ENCODE assay signal across 24 cellular contexts in the genomic region with DNA sequence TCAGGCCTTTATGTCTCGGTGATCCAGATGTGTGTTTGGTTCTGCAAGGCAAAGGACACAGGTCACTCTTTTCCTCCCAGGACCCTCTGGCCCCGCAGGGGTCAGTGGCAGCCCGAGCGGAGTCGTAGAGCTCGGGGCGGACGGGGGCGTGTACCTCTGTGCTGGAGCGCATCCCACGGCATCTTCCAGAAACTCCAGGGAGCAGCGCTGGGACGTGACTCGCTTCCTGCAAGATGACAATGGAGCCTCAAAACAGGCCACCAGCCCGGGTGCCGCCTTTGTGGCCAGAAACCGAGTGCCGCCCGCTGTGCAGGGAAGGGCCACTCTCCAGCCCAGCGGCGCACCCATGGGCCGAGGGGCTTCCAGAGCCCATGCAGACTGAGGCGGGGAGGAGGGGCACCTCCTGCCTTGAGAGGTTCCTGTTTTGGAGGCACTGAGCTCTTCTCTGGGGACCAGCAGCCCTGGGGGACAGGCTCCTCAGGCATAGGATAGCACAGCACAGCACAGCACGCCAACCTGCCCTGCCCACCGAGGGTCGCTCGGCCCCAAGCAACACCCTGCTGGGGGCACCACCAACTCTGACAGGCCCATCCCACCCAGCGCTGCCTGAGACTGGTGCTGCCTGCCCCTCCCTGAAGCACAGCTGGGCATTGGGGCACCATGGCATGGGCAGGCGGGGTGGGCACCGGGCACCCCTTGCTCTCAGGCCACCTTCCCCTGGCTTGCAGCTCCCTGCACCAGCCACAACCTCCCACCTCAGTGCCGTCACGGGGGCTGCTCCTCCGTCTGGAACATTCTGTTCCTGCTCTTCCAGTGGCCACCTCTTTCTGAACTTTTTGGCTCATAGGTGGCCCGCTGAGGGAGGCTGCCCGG. TPM values are rescaled to one million over a fixed set of nuclear protein-coding genes. Genes with fewer than 3 reads are reported as not detected.
A peak's percentile ranks its signal among the peaks of the same experiment; 100 is the strongest.
DNase-seq lines count a peak whose midpoint lies in the region; ATAC-seq, FAIRE-seq and TF ChIP-seq lines count a peak whose summit lies in the region.
"Had no signal": no experiment of that assay in that cellular context is flagged by ENCODE, and none has a peak within 500 bp of the region (broad histone marks: within the 10 kb centered on the region; RNA-seq: fewer than 3 reads in every experiment).

No MANE protein-coding gene starts in this region.

- H3K27ac ChIP-seq in right cardiac atrium (ENCODE audit: low read length) (no peak overlapping the region), HEK293 (ENCODE audit: extremely low read depth, low read depth, low read length) (no peak overlapping the region), K562 (ENCODE audit: extremely low read depth, low read depth, low read length) (no peak overlapping the region), tibial nerve (no peak overlapping the region), mammary epithelial cell (ENCODE audit: insufficient read depth, low read depth, low read length) (no peak overlapping the region)

- in situ Hi-C loops in K562 (cut with MboI): no loop called here
- in situ Hi-C loops in mammary epithelial cell (cut with MboI; ENCODE audit: low sequenced_read_pairs in 2 of 2): loop anchor here in 1 of 2 donors (25.0 kb wide), 1 partner anchor 216 kb away; no protein-coding TSS in a partner anchor

- H3K4me2 ChIP-seq in K562 (ENCODE audit: insufficient read depth, low read length) (no peak overlapping the region), mammary epithelial cell (ENCODE audit: insufficient read depth, low read depth, low read length) (no peak overlapping the region)

- DNase-seq in left ventricle myocardium superior: no peak
- DNase-seq in right cardiac atrium: no peak
- no peak for DNase-seq in K562 (ENCODE audit: extremely low read depth in 1 of 4, low spot score in 3 of 4)
- DNase-seq in tibial nerve (ENCODE audit: low spot score in 2 of 2): no peak
- no peak for DNase-seq in NCI-H146 treated with DMSO at 0.1 percent for 48 hours (lab: John Stamatoyannopoulos, UW; ENCODE audit: unreplicated experiment)
- no peak for DNase-seq in mammary epithelial cell
- DNase-seq: C1 segment of cervical spinal cord; CD8-positive, alpha-beta T cell; HCEC 1CT; Kasumi-1; NCI-H1092 treated with DMSO at 0.1 percent for 48 hours; NCI-H1436; NCI-H1930; NCI-H2107; NCI-H524 treated with DMSO at 0.1 percent for 48 hours; NCI-H774; SHP77 had no signal

- POLR2A ChIA-PET in HEK293 (lab: Yijun Ruan, JAX) (no interaction called here), K562 (lab: Yijun Ruan, JAX) (interaction anchor here (3.0 kb wide), 1 partner anchor 10 kb away, joined by 12 read pairs; the partner anchor contains the start of gene RPS21)

- BruUV-seq in K562 (replicated peaks; lab: Mats Ljungman, UMichigan) (no TSS peak), mammary epithelial cell (replicated peaks; lab: Mats Ljungman, UMichigan) (no TSS peak)

- H3K9ac ChIP-seq in K562 (ENCODE audit: insufficient read depth in 1 of 2, low read depth in 2 of 2, low read length in 2 of 2) (no peak overlapping the region), mammary epithelial cell (ENCODE audit: insufficient read depth, low read length) (no peak overlapping the region)

- ATAC-seq in left ventricle myocardium superior: peak; percentile 7
- no peak for ATAC-seq in right cardiac atrium
- no peak for ATAC-seq in K562
- ATAC-seq: CD8-positive, alpha-beta T cell had no signal

- H4K20me1 ChIP-seq in K562 (replicated peaks; ENCODE audit: control insufficient read depth, insufficient read depth, low read length) (no peaks in the 10 kb centered on the region), mammary epithelial cell (ENCODE audit: insufficient read depth, low read length) (no peaks in the 10 kb centered on the region)

- no peaks in the 10 kb centered on the region for H3K27me3 ChIP-seq in right cardiac atrium (ENCODE audit: control insufficient read depth, insufficient read depth)
- H3K27me3 ChIP-seq in K562 (ENCODE audit: control insufficient read depth in 2 of 2, insufficient read depth in 2 of 2, low read length in 2 of 2): no peaks in the 10 kb centered on the region
- H3K27me3 ChIP-seq in tibial nerve: no peaks in the 10 kb centered on the region
- H3K27me3 ChIP-seq in mammary epithelial cell (ENCODE audit: insufficient read depth, low read length): no peaks in the 10 kb centered on the region

- intact Hi-C loops in left ventricle myocardium superior (cut with micrococcal nuclease): no loop called here
- intact Hi-C loops in right cardiac atrium (cut with DNase I): no loop called here
- intact Hi-C loops in K562 (cut with micrococcal nuclease): no loop called here
- intact Hi-C loops in mammary epithelial cell (cut with micrococcal nuclease): no loop called here

- H3K79me2 ChIP-seq in K562 (ENCODE audit: control insufficient read depth, insufficient read depth, low read length) (no peaks in the 10 kb centered on the region), mammary epithelial cell (ENCODE audit: insufficient read depth, low read length) (no peaks in the 10 kb centered on the region)

- H3K9me3 ChIP-seq in right cardiac atrium (ENCODE audit: control insufficient read depth, low read length) (no peaks in the 10 kb centered on the region), HEK293 (ENCODE audit: control insufficient read depth, insufficient read depth, low read depth, low read length) (no peaks in the 10 kb centered on the region), K562 (replicated peaks; ENCODE audit: control insufficient read depth, insufficient read depth, low read depth, low read length) (no peaks in the 10 kb centered on the region), tibial nerve (no peaks in the 10 kb centered on the region), mammary epithelial cell (replicated peaks; ENCODE audit: insufficient read depth, low read length) (no peaks in the 10 kb centered on the region)

- TF ChIP-seq CTCF in HEK293 (tag by site-specific recombination; IDR thresholded peaks at IDR 0.05): no peak
- TF ChIP-seq CTCF in K562 (IDR thresholded peaks at IDR 0.05 in 2 of 3, conservative IDR thresholded peaks at IDR 0.05 in 1 of 3; ENCODE audit: insufficient read depth in 2 of 3, low read depth in 1 of 3, low read length in 3 of 3): no peak
- TF ChIP-seq CTCF in tibial nerve (IDR thresholded peaks at IDR 0.05): no peak
- no peak for TF ChIP-seq CTCF in mammary epithelial cell (conservative IDR thresholded peaks at IDR 0.05 in 1 of 2, IDR thresholded peaks at IDR 0.05 in 1 of 2; ENCODE audit: extremely low read depth in 1 of 2, insufficient read depth in 1 of 2, low read depth in 1 of 2, low read length in 2 of 2)

- FAIRE-seq in K562 (lab: Jason Lieb, UNC): no peak
- FAIRE-seq: A204.1, GM19239, H1, RCC 7860 had no signal

- peaks cover 5% of the 10 kb centered on the region for H3K9me1 ChIP-seq in K562 (ENCODE audit: control insufficient read depth, insufficient read depth, low read length)

- 78% methylated on average over 35 of the region's 35 CpGs for WGBS in right cardiac atrium
- 70% methylated on average over 32 of the region's 35 CpGs for WGBS in K562 (ENCODE audit: insufficient coverage, low coverage, missing lambda C conversion rate)
- WGBS in tibial nerve, 2 donors: 86 to 89% methylated on average over 34 of the region's 35 CpGs
- WGBS in mammary epithelial cell (ENCODE audit: low coverage, missing lambda C conversion rate): 94% methylated on average over 21 of the region's 35 CpGs

- no peak for TF ChIP-seq RAD21 in K562 (CRISPR knock-in tag; conservative IDR thresholded peaks at IDR 0.05 in 1 of 2, IDR thresholded peaks at IDR 0.05 in 1 of 2)

- no peaks in the 10 kb centered on the region for H3K4me1 ChIP-seq in right cardiac atrium (ENCODE audit: control insufficient read depth, insufficient read depth, low read length)
- H3K4me1 ChIP-seq in HEK293 (ENCODE audit: control insufficient read depth, insufficient read depth, low read length): no peaks in the 10 kb centered on the region
- H3K4me1 ChIP-seq in K562 (replicated peaks in 1 of 2; ENCODE audit: control insufficient read depth in 2 of 2, insufficient read depth in 2 of 2, low read length in 2 of 2): peaks cover 0 to 52% of the 10 kb centered on the region in 2 experiments; a peak in 2 of 5 replicates
- no peaks in the 10 kb centered on the region for H3K4me1 ChIP-seq in tibial nerve
- H3K4me1 ChIP-seq in mammary epithelial cell (ENCODE audit: insufficient read depth, low read length): no peaks in the 10 kb centered on the region

- no peak overlapping the region for H2AFZ ChIP-seq in K562 (ENCODE audit: low read depth, low read length)
- H2AFZ ChIP-seq in mammary epithelial cell (ENCODE audit: low read depth, low read length): no peak overlapping the region

- peaks cover 0 to 46% of the 10 kb centered on the region in 2 experiments; a peak in 2 of 3 replicates for H3K36me3 ChIP-seq in HEK293 (ENCODE audit: control insufficient read depth in 2 of 2, insufficient read depth in 1 of 2, low read length in 2 of 2)
- peaks cover 4% of the 10 kb centered on the region; the same call in 1 of the 3 replicates for H3K36me3 ChIP-seq in K562 (ENCODE audit: control insufficient read depth, insufficient read depth, low read length)
- peaks cover 0 to 73% (median 3%) of the 10 kb centered on the region in 3 donors for H3K36me3 ChIP-seq in tibial nerve
- H3K36me3 ChIP-seq in mammary epithelial cell (ENCODE audit: insufficient read depth, low read length): no peaks in the 10 kb centered on the region

- dilution Hi-C loops in mammary epithelial cell (cut with HindIII; ENCODE audit: low sequenced_read_pairs): loop anchor here (5.0 kb wide), 3 partner anchors 39 to 99 kb away; no protein-coding TSS in a partner anchor

- no peak for TF ChIP-seq POLR2A in K562 (conservative IDR thresholded peaks at IDR 0.05)
- no peak for TF ChIP-seq POLR2A in tibial nerve (IDR thresholded peaks at IDR 0.05)

- no peak for TF ChIP-seq EP300 in K562 (IDR thresholded peaks at IDR 0.05; ENCODE audit: low read length)
- TF ChIP-seq EP300 in tibial nerve (IDR thresholded peaks at IDR 0.05): no peak

- CTCF ChIA-PET in HEK293 (lab: Yijun Ruan, JAX): no interaction called here
- CTCF ChIA-PET in K562 (lab: Yijun Ruan, JAX; ENCODE audit: low intra/inter-chr PET ratio): no interaction called here
- CTCF ChIA-PET in mammary epithelial cell (lab: Charles Lee; ENCODE audit: low non-redundant PET): no interaction called here

- no peak overlapping the region for H3K4me3 ChIP-seq in right cardiac atrium (ENCODE audit: low read length)
- H3K4me3 ChIP-seq in HEK293 (ENCODE audit: low read depth, low read length): no peak overlapping the region
- H3K4me3 ChIP-seq in K562: no peak overlapping the region
- no peak overlapping the region for H3K4me3 ChIP-seq in tibial nerve
- no peak overlapping the region for H3K4me3 ChIP-seq in mammary epithelial cell (replicated peaks in 1 of 3; ENCODE audit: insufficient read depth in 1 of 3, low read depth in 2 of 3, low read length in 3 of 3)

RNA-seq across cellular contexts. Expression of gene RPS21, which starts 9.7 kb away (rescaled TPM):
- total RNA-seq in left ventricle myocardium superior (693 TPM), right cardiac atrium (100 to 1,000 TPM; 703 to 815 (median 736) TPM), K562 (2014; rRNA removed) (1,801 and 2,504 TPM in 2 replicates), K562 (2014; rRNA removed; fragmentation: Illumina TruSeq; extraction: Trizol) (1,196 and 1,380 TPM in 2 replicates), K562 (2015; rRNA removed; fragmentation: Illumina TruSeq; extraction: Trizol) (1,567 and 1,716 TPM in 2 replicates), K562 (2021) (3,091 and 3,491 TPM in 2 replicates), tibial nerve (1,000 to 10,000 TPM; 1,371 to 3,195 (median 1,826) TPM), mammary epithelial cell (1,000 to 10,000 TPM in 1 of 2 donors, 100 to 1,000 TPM in 1; 894 to 1,553 TPM)
- polyA plus RNA-seq in right cardiac atrium (2,060 TPM), K562 (2011; rRNA removed) (5,647 and 7,256 TPM in 2 replicates), K562 (2014; fragmentation: Illumina TruSeq; extraction: Trizol) (1,908 and 2,386 TPM in 2 replicates), K562 (2014; fragmentation: Nextera tagmentation; extraction: Ambion mirVana) (1,000 to 10,000 TPM; 3,588 to 3,968 TPM), K562 (2014; rRNA removed) (3,958 and 4,439 TPM in 2 replicates), mammary epithelial cell (3,470 TPM)
- total RNA-seq in K562 (2011; cell fraction: chromatin; rRNA removed; ENCODE audit: low replicate concordance): 256 and 439 TPM in 2 replicates
- 1,390 and 1,394 TPM in 2 replicates for total RNA-seq in K562 (2011; cell fraction: nucleolus; rRNA removed)
- 1,168 and 2,200 TPM in 2 replicates for total RNA-seq in K562 (2011; cell fraction: nucleoplasm; rRNA removed)
- polyA plus RNA-seq in K562 (2011; cell fraction: cytosol; rRNA removed): 8,200 and 10,658 TPM in 2 replicates
- polyA plus RNA-seq in K562 (2011; cell fraction: nucleus; rRNA removed): 3,206 and 5,803 TPM in 2 replicates
- 4,519 and 5,994 TPM in 2 replicates for polyA plus RNA-seq in K562 (2012)
- 1,429 and 1,744 TPM in 2 replicates for polyA minus RNA-seq in K562 (2011; rRNA and poly(A)+ RNA removed)
- polyA minus RNA-seq in K562 (2011; cell fraction: cytosol; rRNA and poly(A)+ RNA removed): 755 and 891 TPM in 2 replicates
- polyA minus RNA-seq in K562 (2011; cell fraction: nucleus; rRNA and poly(A)+ RNA removed): 430 and 792 TPM in 2 replicates
- polyA minus RNA-seq in mammary epithelial cell: 261 TPM

RNA-seq across cellular contexts. Expression of gene CABLES2, which starts 10.5 kb away (rescaled TPM):
- total RNA-seq in left ventricle myocardium superior (19.1 TPM), right cardiac atrium (10 to 100 TPM; 12.3 to 29.4 (median 16.3) TPM), K562 (2014; rRNA removed) (1.2 and 2.0 TPM in 2 replicates), K562 (2014; rRNA removed; fragmentation: Illumina TruSeq; extraction: Trizol) (0.93 and 1.3 TPM in 2 replicates), K562 (2015; rRNA removed; fragmentation: Illumina TruSeq; extraction: Trizol) (1.4 and 1.6 TPM in 2 replicates), K562 (2021) (3.7 and 4.2 TPM in 2 replicates), tibial nerve (1 to 10 TPM; 1.1 to 9.9 (median 6.2) TPM), mammary epithelial cell (1 to 10 TPM; 2.3 to 4.4 TPM)
- polyA plus RNA-seq in right cardiac atrium (10.9 TPM), K562 (2011; rRNA removed) (2.2 and 2.5 TPM in 2 replicates), K562 (2014; fragmentation: Illumina TruSeq; extraction: Trizol) (2.7 and 3.2 TPM in 2 replicates), K562 (2014; fragmentation: Nextera tagmentation; extraction: Ambion mirVana) (under 1 TPM; 0.46 to 0.72 TPM), K562 (2014; rRNA removed) (2.1 and 2.2 TPM in 2 replicates), mammary epithelial cell (4.7 TPM)
- total RNA-seq in K562 (2011; cell fraction: chromatin; rRNA removed; ENCODE audit: low replicate concordance): 3.6 and 7.1 TPM in 2 replicates
- 3.0 and 3.3 TPM in 2 replicates for total RNA-seq in K562 (2011; cell fraction: nucleolus; rRNA removed)
- 2.5 and 3.0 TPM in 2 replicates for total RNA-seq in K562 (2011; cell fraction: nucleoplasm; rRNA removed)
- polyA plus RNA-seq in K562 (2011; cell fraction: cytosol; rRNA removed): 2.6 and 3.8 TPM in 2 replicates
- polyA plus RNA-seq in K562 (2011; cell fraction: nucleus; rRNA removed): 5.3 and 9.0 TPM in 2 replicates
- polyA plus RNA-seq in K562 (2012): 3.9 and 7.7 TPM in 2 replicates
- polyA minus RNA-seq in K562 (2011; rRNA and poly(A)+ RNA removed): 1.1 and 1.7 TPM in 2 replicates
- polyA minus RNA-seq in K562 (2011; cell fraction: cytosol; rRNA and poly(A)+ RNA removed): 5.1 and 5.4 TPM in 2 replicates
- 1.6 and 1.7 TPM in 2 replicates for polyA minus RNA-seq in K562 (2011; cell fraction: nucleus; rRNA and poly(A)+ RNA removed)
- polyA minus RNA-seq in mammary epithelial cell: 12.8 TPM

RNA-seq across cellular contexts. Expression of gene LAMA5, which starts 29.5 kb away (rescaled TPM):
- 110 TPM for total RNA-seq in left ventricle myocardium superior
- 10 to 100 TPM; 77.4 to 97.9 (median 86.8) TPM for total RNA-seq in right cardiac atrium
- 93.7 TPM for polyA plus RNA-seq in right cardiac atrium
- 218 and 612 TPM in 2 replicates for total RNA-seq in K562 (2011; cell fraction: chromatin; rRNA removed; ENCODE audit: low replicate concordance)
- 256 and 378 TPM in 2 replicates for total RNA-seq in K562 (2011; cell fraction: nucleolus; rRNA removed)
- total RNA-seq in K562 (2011; cell fraction: nucleoplasm; rRNA removed): 206 and 238 TPM in 2 replicates
- 26.4 and 38.3 TPM in 2 replicates for total RNA-seq in K562 (2014; rRNA removed)
- 2.2 and 3.2 TPM in 2 replicates for total RNA-seq in K562 (2014; rRNA removed; fragmentation: Illumina TruSeq; extraction: Trizol)
- 11.3 and 11.7 TPM in 2 replicates for total RNA-seq in K562 (2015; rRNA removed; fragmentation: Illumina TruSeq; extraction: Trizol)
- total RNA-seq in K562 (2021): 86.4 and 101 TPM in 2 replicates
- polyA plus RNA-seq in K562 (2011; rRNA removed): 4.4 and 10.0 TPM in 2 replicates
- 3.9 and 11.1 TPM in 2 replicates for polyA plus RNA-seq in K562 (2011; cell fraction: cytosol; rRNA removed)
- 130 and 166 TPM in 2 replicates for polyA plus RNA-seq in K562 (2011; cell fraction: nucleus; rRNA removed)
- 49.7 and 63.1 TPM in 2 replicates for polyA plus RNA-seq in K562 (2012)
- polyA plus RNA-seq in K562 (2014; fragmentation: Illumina TruSeq; extraction: Trizol): 7.8 and 20.0 TPM in 2 replicates
- under 1 TPM; 0.31 to 0.48 TPM for polyA plus RNA-seq in K562 (2014; fragmentation: Nextera tagmentation; extraction: Ambion mirVana)
- 60.2 and 67.3 TPM in 2 replicates for polyA plus RNA-seq in K562 (2014; rRNA removed)
- 1.5 and 1.9 TPM in 2 replicates for polyA minus RNA-seq in K562 (2011; rRNA and poly(A)+ RNA removed)
- 11.0 and 21.3 TPM in 2 replicates for polyA minus RNA-seq in K562 (2011; cell fraction: cytosol; rRNA and poly(A)+ RNA removed)
- polyA minus RNA-seq in K562 (2011; cell fraction: nucleus; rRNA and poly(A)+ RNA removed): 33.7 and 42.1 TPM in 2 replicates
- total RNA-seq in tibial nerve: 100 to 1,000 TPM in 3 of 4 donors, 10 to 100 TPM in 1; 95.2 to 230 (median 139) TPM
- 100 to 1,000 TPM in 1 of 2 donors, 10 to 100 TPM in 1; 71.3 to 220 TPM for total RNA-seq in mammary epithelial cell
- polyA plus RNA-seq in mammary epithelial cell: 9.7 TPM
- polyA minus RNA-seq in mammary epithelial cell: 19.0 TPM

RNA-seq across cellular contexts. Expression of gene RBBP8NL, which starts 30.7 kb away (rescaled TPM):
- not detected for total RNA-seq in left ventricle myocardium superior
- not detected for total RNA-seq in right cardiac atrium
- not detected for polyA plus RNA-seq in right cardiac atrium
- not detected in 2 replicates for total RNA-seq in K562 (2011; cell fraction: chromatin; rRNA removed; ENCODE audit: low replicate concordance)
- not detected in 2 replicates for total RNA-seq in K562 (2011; cell fraction: nucleolus; rRNA removed)
- not detected in 2 replicates for total RNA-seq in K562 (2011; cell fraction: nucleoplasm; rRNA removed)
- total RNA-seq in K562 (2014; rRNA removed): not detected in 2 replicates
- total RNA-seq in K562 (2014; rRNA removed; fragmentation: Illumina TruSeq; extraction: Trizol): not detected in 2 replicates
- not detected in 2 replicates for total RNA-seq in K562 (2015; rRNA removed; fragmentation: Illumina TruSeq; extraction: Trizol)
- not detected in 2 replicates for total RNA-seq in K562 (2021)
- polyA plus RNA-seq in K562 (2011; rRNA removed): not detected in 2 replicates
- 0.04 TPM in 1 of 2 replicates, not detected in the other for polyA plus RNA-seq in K562 (2011; cell fraction: cytosol; rRNA removed)
- polyA plus RNA-seq in K562 (2011; cell fraction: nucleus; rRNA removed): 0.09 TPM in 1 of 2 replicates, not detected in the other
- polyA plus RNA-seq in K562 (2012): not detected in 2 replicates
- not detected in 2 replicates for polyA plus RNA-seq in K562 (2014; fragmentation: Illumina TruSeq; extraction: Trizol)
- polyA plus RNA-seq in K562 (2014; fragmentation: Nextera tagmentation; extraction: Ambion mirVana): not detected
- polyA plus RNA-seq in K562 (2014; rRNA removed): not detected in 2 replicates
- polyA minus RNA-seq in K562 (2011; rRNA and poly(A)+ RNA removed): not detected in 2 replicates
- not detected in 2 replicates for polyA minus RNA-seq in K562 (2011; cell fraction: cytosol; rRNA and poly(A)+ RNA removed)
- polyA minus RNA-seq in K562 (2011; cell fraction: nucleus; rRNA and poly(A)+ RNA removed): not detected in 2 replicates
- total RNA-seq in tibial nerve: not detected
- total RNA-seq in mammary epithelial cell: under 1 TPM in 1 of 2 donors, not detected in 1; 0.14 TPM
- polyA plus RNA-seq in mammary epithelial cell: 0.03 TPM
- polyA minus RNA-seq in mammary epithelial cell: not detected
- total RNA-seq: CD8-positive, alpha-beta T cell; M059J had no signal
- polyA plus RNA-seq: AG04450 had no signal
